ENCODE assay signal across 23 cellular contexts in genomic region chr3:21778715-21779114, GRCh38. TPM values are rescaled to one million over a fixed set of nuclear protein-coding genes. Genes with fewer than 3 reads are reported as not detected.
"Had no signal": no experiment of that assay in that cellular context is flagged by ENCODE, and none has a peak within 500 bp of the region (broad histone marks: within the 10 kb centered on the region; RNA-seq: fewer than 3 reads in every experiment).

No MANE protein-coding gene starts in this region.

- H3K36me3 ChIP-seq: heart left ventricle, neural progenitor cell, stomach, tibial nerve, upper lobe of left lung, uterus had no signal

- H3K4me1 ChIP-seq: neural progenitor cell, parathyroid adenoma, stomach, tibial nerve, uterus had no signal

- H3K9me3 ChIP-seq: heart left ventricle, stomach, tibial nerve, upper lobe of left lung, uterus had no signal

- DNase-seq: cortex of kidney; effector memory CD8-positive, alpha-beta T cell; erythroblast; heart left ventricle; hypothalamus; immature natural killer cell; islet precursor cell; kidney glomerular epithelial cell; mucosa of descending colon; naive B cell; stimulated activated CD4-positive, alpha-beta T cell treated with anti-CD3 and anti-CD28 coated beads, Interleukin-2, amount 100 ng/mL, for 24 hours; stimulated activated CD4-positive, alpha-beta T cell treated with anti-CD3 and anti-CD28 coated beads, Interleukin-4, amount 100 ng/mL, for 24 hours; stimulated activated naive CD4-positive, alpha-beta T cell treated with Interleukin-2 at 50 U/mL for 16 hours; stomach; upper lobe of left lung; uterus had no signal

- H3K4me3 ChIP-seq: heart left ventricle, lung, mucosa of descending colon, neural progenitor cell, stomach, tibial nerve, upper lobe of left lung, uterus had no signal

- H3K27ac ChIP-seq: neural progenitor cell, parathyroid adenoma, stomach, tibial nerve, upper lobe of left lung, uterus had no signal

- H3K27me3 ChIP-seq: heart left ventricle, neural progenitor cell, stomach, tibial nerve, upper lobe of left lung, uterus had no signal

- ATAC-seq: effector memory CD8-positive, alpha-beta T cell; heart left ventricle; mucosa of descending colon; natural killer cell treated with Interleukin-12 subunit alpha and Interleukin-12 subunit beta and Interleukin-15 and Interleukin-18, amount 100 ng/mL, for 72 hours; sciatic nerve; stimulated activated effector memory CD8-positive, alpha-beta T cell treated with anti-CD3 and anti-CD28 coated beads, Interleukin-12 subunit alpha, Interleukin-12 subunit beta, amount 100 ng/mL, for 72 hours had no signal

RNA-seq across cellular contexts. Expression of gene ZNF385D, which starts 27.7 kb away (rescaled TPM):
- total RNA-seq: natural killer cell treated with Interleukin-12 subunit alpha and Interleukin-12 subunit beta and Interleukin-15 and Interleukin-18, amount 100 ng/mL, for 72 hours had no signal
